1 cellular context compared by ENCODE assay signal in genomic region chr2:62201307-62201706, GRCh38.
TF ChIP-seq lines count a peak whose summit lies in the region.

No MANE protein-coding gene starts in this region.

TF ChIP-seq in HEK293, 187 proteins besides CTCF, POLR2A, EP300 and RAD21 (continued from another document and continues in another):
- TF ChIP-seq PATZ1 (tag by site-specific recombination; IDR thresholded peaks at IDR 0.05) (no peak), ZNF366 (tag by site-specific recombination; conservative IDR thresholded peaks at IDR 0.05) (peak; percentile 79), AEBP2 (tag by site-specific recombination; IDR thresholded peaks at IDR 0.05; ENCODE audit: borderline replicate concordance) (no peak), PRDM4 (tag by site-specific recombination; IDR thresholded peaks at IDR 0.05) (no peak), OSR2 (tag by site-specific recombination; IDR thresholded peaks at IDR 0.05) (peak; percentile 78; the same call in 1 of the 2 replicates), ZNF335 (tag by site-specific recombination; conservative IDR thresholded peaks at IDR 0.05) (0 out of 2 replicates have a peak, but pooled peaks have one; percentile 30), ZNF837 (tag by site-specific recombination; IDR thresholded peaks at IDR 0.05) (no peak), ZSCAN18 (tag by site-specific recombination; IDR thresholded peaks at IDR 0.05) (no peak), ZNF140 (tag by site-specific recombination; IDR thresholded peaks at IDR 0.05) (no peak), ZNF624 (tag by site-specific recombination; IDR thresholded peaks at IDR 0.05) (no peak), SALL2 (tag by site-specific recombination; IDR thresholded peaks at IDR 0.05; ENCODE audit: borderline replicate concordance) (no peak), ZNF214 (tag by site-specific recombination; IDR thresholded peaks at IDR 0.05; ENCODE audit: borderline replicate concordance) (no peak), ZNF423 (tag by site-specific recombination; IDR thresholded peaks at IDR 0.05) (no peak), KLF10 (tag by site-specific recombination; IDR thresholded peaks at IDR 0.05) (no peak), ZBTB44 (tag by site-specific recombination; IDR thresholded peaks at IDR 0.05) (peak; percentile 35; the same call in 1 of the 2 replicates), ZNF280C (tag by site-specific recombination; IDR thresholded peaks at IDR 0.05) (no peak), ZNF600 (tag by site-specific recombination; IDR thresholded peaks at IDR 0.05) (no peak), HOXC10 (CRISPR knock-in tag; IDR thresholded peaks at IDR 0.05) (no peak), ZNF2 (tag by site-specific recombination; IDR thresholded peaks at IDR 0.05) (no peak), ZNF18 (tag by site-specific recombination; IDR thresholded peaks at IDR 0.05) (peak; percentile 18; the same call in 1 of the 2 replicates), BCL11B (tag by site-specific recombination; IDR thresholded peaks at IDR 0.05; ENCODE audit: low read depth) (no peak), ZNF354C (tag by site-specific recombination; IDR thresholded peaks at IDR 0.05; ENCODE audit: borderline replicate concordance, low read depth) (no peak), RBAK (tag by site-specific recombination; IDR thresholded peaks at IDR 0.05) (no peak), ZSCAN4 (tag by site-specific recombination; IDR thresholded peaks at IDR 0.05) (no peak), SETDB1 (IDR thresholded peaks at IDR 0.05; ENCODE audit: insufficient read length, low read length) (no peak), ZNF248 (tag by site-specific recombination; IDR thresholded peaks at IDR 0.05) (no peak), ZNF544 (tag by site-specific recombination; IDR thresholded peaks at IDR 0.05) (no peak), ZNF174 (tag by site-specific recombination; IDR thresholded peaks at IDR 0.05) (no peak), ZNF596 (tag by site-specific recombination; IDR thresholded peaks at IDR 0.05) (no peak), ZFP69B (tag by site-specific recombination; IDR thresholded peaks at IDR 0.05) (no peak), PRDM6 (tag by site-specific recombination; IDR thresholded peaks at IDR 0.05) (peak; percentile 93), ZNF132 (tag by site-specific recombination; IDR thresholded peaks at IDR 0.05; ENCODE audit: borderline replicate concordance) (no peak), ZNF274 (IDR thresholded peaks at IDR 0.05; ENCODE audit: low read length) (no peak), ZNF274 (tag by site-specific recombination; IDR thresholded peaks at IDR 0.05; ENCODE audit: borderline replicate concordance) (no peak), ZNF701 (tag by site-specific recombination; IDR thresholded peaks at IDR 0.05) (no peak), ZNF16 (tag by site-specific recombination; IDR thresholded peaks at IDR 0.05; ENCODE audit: low read depth) (no peak), ZNF501 (tag by site-specific recombination; IDR thresholded peaks at IDR 0.05) (no peak), ZNF266 (tag by site-specific recombination; IDR thresholded peaks at IDR 0.05; ENCODE audit: low read depth) (no peak), TRIM28 (IDR thresholded peaks at IDR 0.05; ENCODE audit: borderline replicate concordance, low read length) (no peak), ZNF830 (tag by site-specific recombination; IDR thresholded peaks at IDR 0.05; ENCODE audit: low read depth) (no peak), MYNN (tag by site-specific recombination; IDR thresholded peaks at IDR 0.05; ENCODE audit: borderline replicate concordance) (no peak), KLF16 (tag by site-specific recombination; IDR thresholded peaks at IDR 0.05) (no peak), ZNF692 (tag by site-specific recombination; IDR thresholded peaks at IDR 0.05) (no peak), KLF7 (tag by site-specific recombination; IDR thresholded peaks at IDR 0.05; ENCODE audit: borderline replicate concordance) (no peak), ZNF37A (tag by site-specific recombination; IDR thresholded peaks at IDR 0.05) (no peak), ZNF19 (tag by site-specific recombination; IDR thresholded peaks at IDR 0.05; ENCODE audit: low read depth) (no peak), ZBTB26 (tag by site-specific recombination; optimal IDR thresholded peaks at IDR 0.05) (no peak)
